7 cellular contexts compared by ENCODE assay signal in genomic region chr7:132065193-132065972, GRCh38.
A peak's percentile ranks its signal among the peaks of the same experiment; 100 is the strongest.
DNase-seq lines count a peak whose midpoint lies in the region; ATAC-seq, FAIRE-seq and TF ChIP-seq lines count a peak whose summit lies in the region.

No MANE protein-coding gene starts in this region.

- peak; percentile 84 for DNase-seq in HTR-8/SVneo (ENCODE audit: insufficient read length, low spot score)
- peak; percentile 69 for DNase-seq in brain pericyte (ENCODE audit: low read depth, low spot score)
- DNase-seq in kidney tubule cell (ENCODE audit: low spot score), result peak; percentile 98
- DNase-seq in thyroid gland, result peak; percentile 59 to 66
- no peak for DNase-seq in NCI-H510A (lab: John Stamatoyannopoulos, UW)

- no peaks in the 10 kb centered on the region for H3K36me3 ChIP-seq in thyroid gland

- no peak for TF ChIP-seq CTCF in thyroid gland (IDR thresholded peaks at IDR 0.05)

- H3K27me3 ChIP-seq in thyroid gland, result no peaks in the 10 kb centered on the region

- H3K9me3 ChIP-seq in thyroid gland, result no peaks in the 10 kb centered on the region

- peak; percentile 78 for FAIRE-seq in HTR-8/SVneo (lab: Jason Lieb, UNC)

- TF ChIP-seq POLR2A in thyroid gland (IDR thresholded peaks at IDR 0.05), result no peak

- H3K4me3 ChIP-seq in thyroid gland (replicated peaks in 1 of 3), result no peak overlapping the region

- WGBS in thyroid gland, 2 donors, result 48 to 49% methylated on average over 8 of the region's 8 CpGs

- intact Hi-C loops in thyroid gland (cut with DNase I), result no loop called here

- ATAC-seq in GM21737 (IDR thresholded peaks at IDR 0.05; ENCODE audit: unreplicated experiment) (no peak), HG02763 (IDR thresholded peaks at IDR 0.05; ENCODE audit: unreplicated experiment) (no peak)

- H3K27ac ChIP-seq in thyroid gland, result peak overlapping the region in 1 of 3 donors; percentile 41

- H3K4me1 ChIP-seq in thyroid gland, result peaks cover 7 to 22% of the 10 kb centered on the region in 2 donors
